8 cellular contexts compared by ENCODE assay signal in genomic region chr6:108293527-108294296, GRCh38. TPM values are rescaled to one million over a fixed set of nuclear protein-coding genes. Genes with fewer than 3 reads are reported as not detected.
DNase-seq lines count a peak whose midpoint lies in the region; ATAC-seq, FAIRE-seq and TF ChIP-seq lines count a peak whose summit lies in the region.

No MANE protein-coding gene starts in this region.

- H3K36me3 Mint-ChIP-seq in activated naive CD4-positive, alpha-beta T cell treated with anti-CD3 and anti-CD28 coated beads, Interleukin-2, amount 10 ng/mL, durations not matched to agents 7 days and 5 days = peaks cover 5% of the 10 kb centered on the region
- peaks cover 1% of the 10 kb centered on the region for H3K36me3 Mint-ChIP-seq in activated naive CD8-positive, alpha-beta T cell treated with anti-CD3 and anti-CD28 coated beads, Interleukin-2, amount 10 ng/mL, durations not matched to agents 7 days and 5 days

- H2AFZ ChIP-seq in HepG2 (ENCODE audit: low read length) = peak overlapping the region; percentile 88

- FAIRE-seq in HepG2 (lab: Jason Lieb, UNC) = no peak

- 26% methylated on average over 19 of the region's 19 CpGs for WGBS in HepG2 (ENCODE audit: low lambda C conversion rate)
- WGBS in thyroid gland, 2 donors = 94 to 95% methylated on average over 19 of the region's 19 CpGs

- H3K4me3 Mint-ChIP-seq in activated naive CD4-positive, alpha-beta T cell treated with anti-CD3 and anti-CD28 coated beads, Interleukin-2, amount 10 ng/mL, durations not matched to agents 7 days and 5 days = peak overlapping the region; percentile 97
- peak overlapping the region; percentile 95 for H3K4me3 Mint-ChIP-seq in activated naive CD8-positive, alpha-beta T cell treated with anti-CD3 and anti-CD28 coated beads, Interleukin-2, amount 10 ng/mL, durations not matched to agents 7 days and 5 days

- no peak for TF ChIP-seq EP300 in HepG2 (IDR thresholded peaks at IDR 0.05; ENCODE audit: low read depth in 2 of 2, low read length in 2 of 2)
- TF ChIP-seq EP300 in HepG2 (CRISPR knock-in tag; IDR thresholded peaks at IDR 0.05; ENCODE audit: borderline replicate concordance) = no peak

- in situ Hi-C loops in HepG2 (cut with HindIII; ENCODE audit: extremely low pct_ligation_motif_present, low pct_unique_long_range_greater_than_20kb) = no loop called here

- H3K9me3 Mint-ChIP-seq in activated naive CD4-positive, alpha-beta T cell treated with anti-CD3 and anti-CD28 coated beads, Interleukin-2, amount 10 ng/mL, durations not matched to agents 7 days and 5 days = no peaks in the 10 kb centered on the region
- H3K9me3 Mint-ChIP-seq in activated naive CD8-positive, alpha-beta T cell treated with anti-CD3 and anti-CD28 coated beads, Interleukin-2, amount 10 ng/mL, durations not matched to agents 7 days and 5 days = no peaks in the 10 kb centered on the region

- TF ChIP-seq CTCF in HepG2 (CRISPR knock-in tag; IDR thresholded peaks at IDR 0.05) = no peak
- TF ChIP-seq CTCF in thyroid gland (IDR thresholded peaks at IDR 0.05) = no peak

- no peaks in the 10 kb centered on the region for H3K9me3 ChIP-seq in HepG2 (ENCODE audit: low read length)
- H3K9me3 ChIP-seq in thyroid gland = no peaks in the 10 kb centered on the region

- no peak for TF ChIP-seq RAD21 in HepG2 (CRISPR knock-in tag; IDR thresholded peaks at IDR 0.05)

- H3K27ac Mint-ChIP-seq in activated naive CD4-positive, alpha-beta T cell treated with anti-CD3 and anti-CD28 coated beads, Interleukin-2, amount 10 ng/mL, durations not matched to agents 7 days and 5 days = peak overlapping the region; percentile 100
- H3K27ac Mint-ChIP-seq in activated naive CD8-positive, alpha-beta T cell treated with anti-CD3 and anti-CD28 coated beads, Interleukin-2, amount 10 ng/mL, durations not matched to agents 7 days and 5 days = peak overlapping the region; percentile 100

- intact Hi-C loops in HepG2 (cut with micrococcal nuclease; ENCODE audit: unreplicated experiment) (loop anchor here (1.0 kb wide), 1 partner anchor 32 kb away; the partner anchor contains the start of gene SNX3), thyroid gland (cut with DNase I) (no loop called here)

- BruUV-seq in HepG2 (replicated peaks; lab: Mats Ljungman, UMichigan) = no TSS peak

- H3K9ac ChIP-seq in HepG2 (ENCODE audit: insufficient read depth, low read depth, low read length) = peak overlapping the region; percentile 94

- CTCF ChIA-PET in activated naive CD4-positive, alpha-beta T cell treated with anti-CD3 and anti-CD28 coated beads, Interleukin-2, amount 10 ng/mL, durations not matched to agents 7 days and 5 days (lab: Charles Lee) = no interaction called here
- CTCF ChIA-PET in HepG2 (lab: Yijun Ruan, JAX; ENCODE audit: low intra/inter-chr PET ratio, low total read pairs) = no interaction called here

- H3K27ac ChIP-seq in HepG2 (ENCODE audit: extremely low read length, insufficient read depth, low read length) = peak overlapping the region; percentile 96
- H3K27ac ChIP-seq in thyroid gland = peak overlapping the region in 2 of 3 donors; percentile 83 to 95

- ATAC-seq in activated naive CD8-positive, alpha-beta T cell treated with anti-CD3 and anti-CD28 coated beads, Interleukin-2, amount 10 ng/mL, durations not matched to agents 7 days and 5 days (ENCODE audit: low read depth) = no peak
- ATAC-seq in HepG2 = peak; percentile 18
- no peak for ATAC-seq in HG02623 (IDR thresholded peaks at IDR 0.05; ENCODE audit: unreplicated experiment)

- no peaks in the 10 kb centered on the region for H3K36me3 ChIP-seq in HepG2 (replicated peaks in 1 of 2; ENCODE audit: control insufficient read depth in 1 of 2, insufficient read depth in 2 of 2, low read length in 2 of 2)
- no peaks in the 10 kb centered on the region for H3K36me3 ChIP-seq in thyroid gland

- TF ChIP-seq POLR2A in HepG2 (IDR thresholded peaks at IDR 0.05; ENCODE audit: insufficient read depth in 1 of 2, low read depth in 2 of 2, low read length in 2 of 2) (no peak), thyroid gland (IDR thresholded peaks at IDR 0.05) (no peak)

- H3K4me3 ChIP-seq in HepG2 (replicated peaks in 1 of 3; ENCODE audit: insufficient read depth in 1 of 3, low read depth in 2 of 3, low read length in 3 of 3) (peak overlapping the region; percentile 59 to 84 (median 72)), thyroid gland (replicated peaks in 1 of 3) (no peak overlapping the region)

- POLR2A ChIA-PET in activated naive CD8-positive, alpha-beta T cell treated with anti-CD3 and anti-CD28 coated beads, Interleukin-2, amount 10 ng/mL, durations not matched to agents 7 days and 5 days (lab: Charles Lee) = interaction anchor here (1.0 to 2.5 kb wide), 3 partner anchors 33 to 337 kb away, joined by 3 to 32 read pairs (median 4); partner anchors contain the start of gene SNX3
- POLR2A ChIA-PET in HepG2 (lab: Yijun Ruan, JAX) = interaction anchor here (0.8 to 2.6 kb wide), 5 partner anchors 12 to 33 kb away, joined by 4 to 36 read pairs (median 5); partner anchors contain the start of gene SNX3

- H3K27me3 Mint-ChIP-seq in activated naive CD4-positive, alpha-beta T cell treated with anti-CD3 and anti-CD28 coated beads, Interleukin-2, amount 10 ng/mL, durations not matched to agents 7 days and 5 days = peaks cover 4% of the 10 kb centered on the region
- H3K27me3 Mint-ChIP-seq in activated naive CD8-positive, alpha-beta T cell treated with anti-CD3 and anti-CD28 coated beads, Interleukin-2, amount 10 ng/mL, durations not matched to agents 7 days and 5 days = peaks cover 7% of the 10 kb centered on the region

- no peaks in the 10 kb centered on the region for H4K20me1 ChIP-seq in HepG2 (ENCODE audit: insufficient read depth, low read length)

- DNase-seq in activated naive CD4-positive, alpha-beta T cell treated with anti-CD3 and anti-CD28 coated beads, Interleukin-2, amount 10 ng/mL, durations not matched to agents 7 days and 5 days = no peak
- no peak for DNase-seq in activated naive CD4-positive, alpha-beta T cell treated with anti-CD3 and anti-CD28 coated beads, Interleukin-2, amount 50 U/mL, for 16 hours
- DNase-seq in activated naive CD8-positive, alpha-beta T cell treated with anti-CD3 and anti-CD28 coated beads, Interleukin-2, amount 10 ng/mL, durations not matched to agents 7 days and 5 days = no peak
- DNase-seq in HepG2 (ENCODE audit: low spot score) = no peak
- peak in 1 of 2 donors; percentile 5 for DNase-seq in thyroid gland
- DNase-seq in NCI-H446 treated with DMSO at 0.1 percent for 48 hours (lab: John Stamatoyannopoulos, UW) = no peak
- DNase-seq in germinal center (ENCODE audit: low spot score) = no peak

- H3K4me1 ChIP-seq in HepG2 (ENCODE audit: insufficient read depth, low read length) (no peaks in the 10 kb centered on the region), thyroid gland (peaks cover 4 to 11% of the 10 kb centered on the region in 2 donors)

- no peaks in the 10 kb centered on the region; a peak in 1 of 5 replicates for H3K27me3 ChIP-seq in HepG2 (ENCODE audit: control insufficient read depth in 1 of 2, insufficient read depth in 2 of 2, low read length in 2 of 2)
- no peaks in the 10 kb centered on the region for H3K27me3 ChIP-seq in thyroid gland

- H3K4me1 Mint-ChIP-seq in activated naive CD4-positive, alpha-beta T cell treated with anti-CD3 and anti-CD28 coated beads, Interleukin-2, amount 10 ng/mL, durations not matched to agents 7 days and 5 days = peaks cover 30% of the 10 kb centered on the region
- peaks cover 25% of the 10 kb centered on the region for H3K4me1 Mint-ChIP-seq in activated naive CD8-positive, alpha-beta T cell treated with anti-CD3 and anti-CD28 coated beads, Interleukin-2, amount 10 ng/mL, durations not matched to agents 7 days and 5 days

- H3K4me2 ChIP-seq in HepG2 (ENCODE audit: low read depth, low read length) = peak overlapping the region; percentile 93

- peaks cover 18% of the 10 kb centered on the region for H3K79me2 ChIP-seq in HepG2 (ENCODE audit: insufficient read depth, low read length)

RNA-seq across cellular contexts. Expression of gene AFG1L, which starts 1.1 kb away (rescaled TPM):
- 1 to 10 TPM; 4.9 to 5.5 TPM for total RNA-seq in activated naive CD8-positive, alpha-beta T cell treated with anti-CD3 and anti-CD28 coated beads, Interleukin-2, amount 10 ng/mL, durations not matched to agents 7 days and 5 days
- total RNA-seq in HepG2 (2016; rRNA removed; fragmentation: Illumina TruSeq; extraction: Trizol) (14.0 and 18.1 TPM in 2 replicates), thyroid gland (1 to 10 TPM; 6.7 to 8.6 (median 7.4) TPM)
- total RNA-seq in HepG2 (2016; cell fraction: cytosol; rRNA removed; fragmentation: Illumina TruSeq; extraction: Trizol; ENCODE audit: low read depth) = 21.2 and 28.6 TPM in 2 replicates
- 12.7 and 18.1 TPM in 2 replicates for total RNA-seq in HepG2 (2016; cell fraction: insoluble cytoplasmic fraction; rRNA removed; fragmentation: Illumina TruSeq; extraction: Trizol)
- 9.7 and 11.2 TPM in 2 replicates for total RNA-seq in HepG2 (2016; cell fraction: membrane; rRNA removed; fragmentation: Illumina TruSeq; extraction: Trizol)
- 16.6 and 19.1 TPM in 2 replicates for total RNA-seq in HepG2 (2016; cell fraction: nucleus; rRNA removed; fragmentation: Illumina TruSeq; extraction: Trizol)
- polyA plus RNA-seq in HepG2 (2011; rRNA removed) = 1.3 and 3.1 TPM in 2 replicates
- 0.93 and 1.0 TPM in 2 replicates for polyA plus RNA-seq in HepG2 (2011; cell fraction: cytosol; rRNA removed)
- 1.2 and 2.7 TPM in 2 replicates for polyA plus RNA-seq in HepG2 (2011; cell fraction: nucleus; rRNA removed)
- polyA plus RNA-seq in HepG2 (2012) = 1.7 and 4.7 TPM in 2 replicates
- polyA plus RNA-seq in HepG2 (2016; cell fraction: cytosol; fragmentation: Illumina TruSeq; extraction: Trizol; ENCODE audit: low read depth) = 1.9 and 2.2 TPM in 2 replicates
- 11.2 and 14.7 TPM in 2 replicates for polyA plus RNA-seq in HepG2 (2016; cell fraction: insoluble cytoplasmic fraction; fragmentation: Illumina TruSeq; extraction: Trizol; ENCODE audit: low read depth)
- polyA plus RNA-seq in HepG2 (2016; cell fraction: membrane; fragmentation: Illumina TruSeq; extraction: Trizol; ENCODE audit: low read depth) = 1.6 and 2.8 TPM in 2 replicates
- polyA plus RNA-seq in HepG2 (2016; cell fraction: nucleus; fragmentation: Illumina TruSeq; extraction: Trizol; ENCODE audit: insufficient read depth, low read depth) = 8.1 and 8.4 TPM in 2 replicates
- 7.2 and 9.6 TPM in 2 replicates for polyA minus RNA-seq in HepG2 (2011; rRNA and poly(A)+ RNA removed; ENCODE audit: low replicate concordance)
- 6.4 and 9.8 TPM in 2 replicates for polyA minus RNA-seq in HepG2 (2011; cell fraction: cytosol; rRNA and poly(A)+ RNA removed)
- 11.4 and 25.8 TPM in 2 replicates for polyA minus RNA-seq in HepG2 (2011; cell fraction: nucleus; rRNA and poly(A)+ RNA removed)

RNA-seq across cellular contexts. Expression of gene SNX3, which starts 32.9 kb away (rescaled TPM):
- 10 to 100 TPM; 85.0 to 92.5 TPM for total RNA-seq in activated naive CD8-positive, alpha-beta T cell treated with anti-CD3 and anti-CD28 coated beads, Interleukin-2, amount 10 ng/mL, durations not matched to agents 7 days and 5 days
- total RNA-seq in HepG2 (2016; rRNA removed; fragmentation: Illumina TruSeq; extraction: Trizol) = 84.9 and 111 TPM in 2 replicates
- 76.5 and 88.5 TPM in 2 replicates for total RNA-seq in HepG2 (2016; cell fraction: cytosol; rRNA removed; fragmentation: Illumina TruSeq; extraction: Trizol; ENCODE audit: low read depth)
- 88.8 and 113 TPM in 2 replicates for total RNA-seq in HepG2 (2016; cell fraction: insoluble cytoplasmic fraction; rRNA removed; fragmentation: Illumina TruSeq; extraction: Trizol)
- 153 and 156 TPM in 2 replicates for total RNA-seq in HepG2 (2016; cell fraction: membrane; rRNA removed; fragmentation: Illumina TruSeq; extraction: Trizol)
- total RNA-seq in HepG2 (2016; cell fraction: nucleus; rRNA removed; fragmentation: Illumina TruSeq; extraction: Trizol) = 40.1 and 47.1 TPM in 2 replicates
- polyA plus RNA-seq in HepG2 (2011; rRNA removed) = 161 and 226 TPM in 2 replicates
- polyA plus RNA-seq in HepG2 (2011; cell fraction: cytosol; rRNA removed) = 86.0 and 158 TPM in 2 replicates
- 18.8 and 37.1 TPM in 2 replicates for polyA plus RNA-seq in HepG2 (2011; cell fraction: nucleus; rRNA removed)
- 105 and 119 TPM in 2 replicates for polyA plus RNA-seq in HepG2 (2012)
- 170 and 199 TPM in 2 replicates for polyA plus RNA-seq in HepG2 (2016; cell fraction: cytosol; fragmentation: Illumina TruSeq; extraction: Trizol; ENCODE audit: low read depth)
- 189 and 197 TPM in 2 replicates for polyA plus RNA-seq in HepG2 (2016; cell fraction: insoluble cytoplasmic fraction; fragmentation: Illumina TruSeq; extraction: Trizol; ENCODE audit: low read depth)
- polyA plus RNA-seq in HepG2 (2016; cell fraction: membrane; fragmentation: Illumina TruSeq; extraction: Trizol; ENCODE audit: low read depth) = 247 and 254 TPM in 2 replicates
- polyA plus RNA-seq in HepG2 (2016; cell fraction: nucleus; fragmentation: Illumina TruSeq; extraction: Trizol; ENCODE audit: insufficient read depth, low read depth) = 84.4 and 93.0 TPM in 2 replicates
- 58.3 and 60.5 TPM in 2 replicates for polyA minus RNA-seq in HepG2 (2011; rRNA and poly(A)+ RNA removed; ENCODE audit: low replicate concordance)
- 38.9 and 45.4 TPM in 2 replicates for polyA minus RNA-seq in HepG2 (2011; cell fraction: cytosol; rRNA and poly(A)+ RNA removed)
- 20.5 and 22.4 TPM in 2 replicates for polyA minus RNA-seq in HepG2 (2011; cell fraction: nucleus; rRNA and poly(A)+ RNA removed)
- total RNA-seq in thyroid gland = 100 to 1,000 TPM in 3 of 4 donors, 10 to 100 TPM in 1; 97.5 to 208 (median 132) TPM

Comparison
In these comparisons a context has a peak if more than half of its experiments do, and no peak if none do; other contexts are left out.
1. H3K4me3 ChIP-seq: peak in HepG2 (3 of 3); none in thyroid gland (0 of 3).